Comparison of ENCODE assay signal across 1 cellular context in the genomic region with DNA sequence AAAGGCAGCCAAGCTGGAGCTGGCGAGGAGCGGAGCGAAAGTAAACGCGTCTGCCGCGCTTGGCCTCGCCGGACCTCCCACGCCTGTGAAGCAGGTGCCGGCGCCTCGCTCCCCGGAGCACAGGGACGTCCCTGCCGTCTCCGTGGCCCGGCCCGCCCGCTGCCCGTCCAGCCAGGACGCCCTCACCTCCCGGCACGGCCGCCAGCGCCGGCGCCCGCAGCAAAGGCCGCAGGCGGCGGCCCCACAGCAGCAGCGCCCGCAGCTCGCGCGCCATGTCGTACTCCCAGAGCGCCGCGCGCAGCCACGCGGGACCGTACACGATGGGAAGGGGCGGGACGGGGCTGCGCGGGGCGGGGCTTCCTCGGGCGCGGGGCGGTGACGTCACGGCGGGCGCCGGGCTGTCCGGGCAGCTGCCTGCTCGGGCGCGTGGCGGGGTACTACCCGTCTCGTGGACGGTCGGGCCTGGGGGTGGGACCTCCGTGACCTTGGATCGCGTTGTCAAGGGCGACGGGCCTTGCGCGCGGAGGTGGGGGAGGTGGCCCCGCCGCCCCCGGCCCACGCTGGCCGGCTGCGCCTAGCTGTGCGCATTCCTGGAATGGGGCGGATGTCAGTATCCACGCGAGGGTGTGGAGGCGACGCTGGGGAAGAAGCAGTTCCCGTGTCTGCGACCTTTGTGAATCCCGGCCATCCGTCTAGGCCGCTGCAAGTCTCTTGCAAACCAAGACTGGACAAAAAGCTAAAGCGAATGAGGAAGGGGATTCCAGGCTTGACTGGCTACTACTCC.
TF ChIP-seq lines count a peak whose summit lies in the region.

A gene (minus strand): TSS at position 290 of the 784 bp plus-strand sequence. CDS start 16 bp downstream, at position 274.

TF ChIP-seq in K562, 482 proteins besides CTCF, POLR2A, EP300 and RAD21 (continued from another document and continues in another):
- TF ChIP-seq, protein P1, sequence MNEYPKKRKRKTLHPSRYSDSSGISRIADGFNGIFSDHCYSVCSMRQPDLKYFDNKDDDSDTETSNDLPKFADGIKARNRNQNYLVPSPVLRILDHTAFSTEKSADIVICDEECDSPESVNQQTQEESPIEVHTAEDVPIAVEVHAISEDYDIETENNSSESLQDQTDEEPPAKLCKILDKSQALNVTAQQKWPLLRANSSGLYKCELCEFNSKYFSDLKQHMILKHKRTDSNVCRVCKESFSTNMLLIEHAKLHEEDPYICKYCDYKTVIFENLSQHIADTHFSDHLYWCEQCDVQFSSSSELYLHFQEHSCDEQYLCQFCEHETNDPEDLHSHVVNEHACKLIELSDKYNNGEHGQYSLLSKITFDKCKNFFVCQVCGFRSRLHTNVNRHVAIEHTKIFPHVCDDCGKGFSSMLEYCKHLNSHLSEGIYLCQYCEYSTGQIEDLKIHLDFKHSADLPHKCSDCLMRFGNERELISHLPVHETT (CRISPR knock-in tag; conservative IDR thresholded peaks at IDR 0.05 in 1 of 2, IDR thresholded peaks at IDR 0.05 in 1 of 2) = 0 out of 4 replicates have a peak, but pooled peaks of 1 of the 2 experiments have one; percentile 45
- TF ChIP-seq ETV1 (tag; conservative IDR thresholded peaks at IDR 0.05; ENCODE audit: low read depth) (no peak), CBFA2T2 (conservative IDR thresholded peaks at IDR 0.05) (no peak), L3MBTL2 (IDR thresholded peaks at IDR 0.05) (peak; percentile 91), IFI16 (CRISPR knock-in tag; IDR thresholded peaks at IDR 0.05) (no peak), KLF16 (IDR thresholded peaks at IDR 0.05) (no peak), FOXJ3 (CRISPR knock-in tag; IDR thresholded peaks at IDR 0.05) (no peak), ZNF124 (CRISPR knock-in tag; IDR thresholded peaks at IDR 0.05) (no peak), FOXK2 (conservative IDR thresholded peaks at IDR 0.05 in 1 of 2, IDR thresholded peaks at IDR 0.05 in 1 of 2; ENCODE audit: low read depth in 2 of 2) (no peak), KAT7 (CRISPR knock-in tag; IDR thresholded peaks at IDR 0.05; ENCODE audit: borderline replicate concordance) (no peak), HMG20A (CRISPR knock-in tag; conservative IDR thresholded peaks at IDR 0.05) (no peak), ZNF134 (CRISPR knock-in tag; conservative IDR thresholded peaks at IDR 0.05) (0 out of 2 replicates have a peak, but pooled peaks have one; percentile 35), FOXK1 (CRISPR knock-in tag; IDR thresholded peaks at IDR 0.05; ENCODE audit: borderline replicate concordance) (peak; percentile 20; the same call in 1 of the 2 replicates), SPI1 (IDR thresholded peaks at IDR 0.05; ENCODE audit: borderline replicate concordance, low read depth, low read length) (0 out of 2 replicates have a peak, but pooled peaks have one; percentile 26), PTBP1 (IDR thresholded peaks at IDR 0.05; ENCODE audit: low read depth, low read length) (no peak), ZFP1 (CRISPR knock-in tag; IDR thresholded peaks at IDR 0.05) (no peak), ZNF445 (CRISPR knock-in tag; IDR thresholded peaks at IDR 0.05; ENCODE audit: low read depth) (no peak), LARP7 (IDR thresholded peaks at IDR 0.05) (no peak), POLR2H (tag; IDR thresholded peaks at IDR 0.05; ENCODE audit: low read depth) (peak; percentile 87), TGIF2 (CRISPR knock-in tag; IDR thresholded peaks at IDR 0.05) (no peak), ZNF77 (CRISPR knock-in tag; IDR thresholded peaks at IDR 0.05) (no peak), TAF15 (IDR thresholded peaks at IDR 0.05; ENCODE audit: low read depth, low read length) (no peak), RBM15 (IDR thresholded peaks at IDR 0.05; ENCODE audit: insufficient read depth, low read length) (no peak), ZNF140 (CRISPR knock-in tag; IDR thresholded peaks at IDR 0.05) (no peak), SRSF7 (optimal IDR thresholded peaks at IDR 0.05; ENCODE audit: low read depth, low read length) (no peak), ZSCAN32 (CRISPR knock-in tag; IDR thresholded peaks at IDR 0.05) (no peak), NFE2 (IDR thresholded peaks at IDR 0.05; ENCODE audit: low read depth) (no peak), TCF3 (CRISPR knock-in tag; IDR thresholded peaks at IDR 0.05) (no peak), SMAD2 (IDR thresholded peaks at IDR 0.05; ENCODE audit: low read depth, low read length) (no peak), OTX1 (CRISPR knock-in tag; IDR thresholded peaks at IDR 0.05) (no peak), HDAC3 (IDR thresholded peaks at IDR 0.05; ENCODE audit: borderline replicate concordance, partially characterized antibody) (no peak), JUNB (CRISPR knock-in tag; conservative IDR thresholded peaks at IDR 0.05) (0 out of 2 replicates have a peak, but pooled peaks have one; percentile 1), POLR2AphosphoS5 (IDR thresholded peaks at IDR 0.05; ENCODE audit: control insufficient read depth, insufficient read depth, low read depth, low read length) (peak; percentile 71; the same call in 1 of the 2 replicates), RNF2 (IDR thresholded peaks at IDR 0.05) (0 out of 2 replicates have a peak, but pooled peaks have one; percentile 20)
- TF ChIP-seq, protein P2, sequence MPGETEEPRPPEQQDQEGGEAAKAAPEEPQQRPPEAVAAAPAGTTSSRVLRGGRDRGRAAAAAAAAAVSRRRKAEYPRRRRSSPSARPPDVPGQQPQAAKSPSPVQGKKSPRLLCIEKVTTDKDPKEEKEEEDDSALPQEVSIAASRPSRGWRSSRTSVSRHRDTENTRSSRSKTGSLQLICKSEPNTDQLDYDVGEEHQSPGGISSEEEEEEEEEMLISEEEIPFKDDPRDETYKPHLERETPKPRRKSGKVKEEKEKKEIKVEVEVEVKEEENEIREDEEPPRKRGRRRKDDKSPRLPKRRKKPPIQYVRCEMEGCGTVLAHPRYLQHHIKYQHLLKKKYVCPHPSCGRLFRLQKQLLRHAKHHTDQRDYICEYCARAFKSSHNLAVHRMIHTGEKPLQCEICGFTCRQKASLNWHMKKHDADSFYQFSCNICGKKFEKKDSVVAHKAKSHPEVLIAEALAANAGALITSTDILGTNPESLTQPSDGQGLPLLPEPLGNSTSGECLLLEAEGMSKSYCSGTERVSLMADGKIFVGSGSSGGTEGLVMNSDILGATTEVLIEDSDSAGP (CRISPR knock-in tag; IDR thresholded peaks at IDR 0.05) = no peak
- TF ChIP-seq, protein P3, sequence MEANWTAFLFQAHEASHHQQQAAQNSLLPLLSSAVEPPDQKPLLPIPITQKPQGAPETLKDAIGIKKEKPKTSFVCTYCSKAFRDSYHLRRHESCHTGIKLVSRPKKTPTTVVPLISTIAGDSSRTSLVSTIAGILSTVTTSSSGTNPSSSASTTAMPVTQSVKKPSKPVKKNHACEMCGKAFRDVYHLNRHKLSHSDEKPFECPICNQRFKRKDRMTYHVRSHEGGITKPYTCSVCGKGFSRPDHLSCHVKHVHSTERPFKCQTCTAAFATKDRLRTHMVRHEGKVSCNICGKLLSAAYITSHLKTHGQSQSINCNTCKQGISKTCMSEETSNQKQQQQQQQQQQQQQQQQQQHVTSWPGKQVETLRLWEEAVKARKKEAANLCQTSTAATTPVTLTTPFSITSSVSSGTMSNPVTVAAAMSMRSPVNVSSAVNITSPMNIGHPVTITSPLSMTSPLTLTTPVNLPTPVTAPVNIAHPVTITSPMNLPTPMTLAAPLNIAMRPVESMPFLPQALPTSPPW (CRISPR knock-in tag; IDR thresholded peaks at IDR 0.05) = no peak; the same call in 1 of the 2 replicates
- TF ChIP-seq, protein P4, sequence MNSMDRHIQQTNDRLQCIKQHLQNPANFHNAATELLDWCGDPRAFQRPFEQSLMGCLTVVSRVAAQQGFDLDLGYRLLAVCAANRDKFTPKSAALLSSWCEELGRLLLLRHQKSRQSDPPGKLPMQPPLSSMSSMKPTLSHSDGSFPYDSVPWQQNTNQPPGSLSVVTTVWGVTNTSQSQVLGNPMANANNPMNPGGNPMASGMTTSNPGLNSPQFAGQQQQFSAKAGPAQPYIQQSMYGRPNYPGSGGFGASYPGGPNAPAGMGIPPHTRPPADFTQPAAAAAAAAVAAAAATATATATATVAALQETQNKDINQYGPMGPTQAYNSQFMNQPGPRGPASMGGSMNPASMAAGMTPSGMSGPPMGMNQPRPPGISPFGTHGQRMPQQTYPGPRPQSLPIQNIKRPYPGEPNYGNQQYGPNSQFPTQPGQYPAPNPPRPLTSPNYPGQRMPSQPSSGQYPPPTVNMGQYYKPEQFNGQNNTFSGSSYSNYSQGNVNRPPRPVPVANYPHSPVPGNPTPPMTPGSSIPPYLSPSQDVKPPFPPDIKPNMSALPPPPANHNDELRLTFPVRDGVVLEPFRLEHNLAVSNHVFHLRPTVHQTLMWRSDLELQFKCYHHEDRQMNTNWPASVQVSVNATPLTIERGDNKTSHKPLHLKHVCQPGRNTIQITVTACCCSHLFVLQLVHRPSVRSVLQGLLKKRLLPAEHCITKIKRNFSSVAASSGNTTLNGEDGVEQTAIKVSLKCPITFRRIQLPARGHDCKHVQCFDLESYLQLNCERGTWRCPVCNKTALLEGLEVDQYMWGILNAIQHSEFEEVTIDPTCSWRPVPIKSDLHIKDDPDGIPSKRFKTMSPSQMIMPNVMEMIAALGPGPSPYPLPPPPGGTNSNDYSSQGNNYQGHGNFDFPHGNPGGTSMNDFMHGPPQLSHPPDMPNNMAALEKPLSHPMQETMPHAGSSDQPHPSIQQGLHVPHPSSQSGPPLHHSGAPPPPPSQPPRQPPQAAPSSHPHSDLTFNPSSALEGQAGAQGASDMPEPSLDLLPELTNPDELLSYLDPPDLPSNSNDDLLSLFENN (IDR thresholded peaks at IDR 0.05; ENCODE audit: low read depth in 2 of 2, low read length in 2 of 2) = no peak
- TF ChIP-seq, protein P5, sequence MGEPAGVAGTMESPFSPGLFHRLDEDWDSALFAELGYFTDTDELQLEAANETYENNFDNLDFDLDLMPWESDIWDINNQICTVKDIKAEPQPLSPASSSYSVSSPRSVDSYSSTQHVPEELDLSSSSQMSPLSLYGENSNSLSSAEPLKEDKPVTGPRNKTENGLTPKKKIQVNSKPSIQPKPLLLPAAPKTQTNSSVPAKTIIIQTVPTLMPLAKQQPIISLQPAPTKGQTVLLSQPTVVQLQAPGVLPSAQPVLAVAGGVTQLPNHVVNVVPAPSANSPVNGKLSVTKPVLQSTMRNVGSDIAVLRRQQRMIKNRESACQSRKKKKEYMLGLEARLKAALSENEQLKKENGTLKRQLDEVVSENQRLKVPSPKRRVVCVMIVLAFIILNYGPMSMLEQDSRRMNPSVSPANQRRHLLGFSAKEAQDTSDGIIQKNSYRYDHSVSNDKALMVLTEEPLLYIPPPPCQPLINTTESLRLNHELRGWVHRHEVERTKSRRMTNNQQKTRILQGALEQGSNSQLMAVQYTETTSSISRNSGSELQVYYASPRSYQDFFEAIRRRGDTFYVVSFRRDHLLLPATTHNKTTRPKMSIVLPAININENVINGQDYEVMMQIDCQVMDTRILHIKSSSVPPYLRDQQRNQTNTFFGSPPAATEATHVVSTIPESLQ (CRISPR knock-in tag; IDR thresholded peaks at IDR 0.05) = no peak; the same call in 1 of the 2 replicates
- TF ChIP-seq, protein P6, sequence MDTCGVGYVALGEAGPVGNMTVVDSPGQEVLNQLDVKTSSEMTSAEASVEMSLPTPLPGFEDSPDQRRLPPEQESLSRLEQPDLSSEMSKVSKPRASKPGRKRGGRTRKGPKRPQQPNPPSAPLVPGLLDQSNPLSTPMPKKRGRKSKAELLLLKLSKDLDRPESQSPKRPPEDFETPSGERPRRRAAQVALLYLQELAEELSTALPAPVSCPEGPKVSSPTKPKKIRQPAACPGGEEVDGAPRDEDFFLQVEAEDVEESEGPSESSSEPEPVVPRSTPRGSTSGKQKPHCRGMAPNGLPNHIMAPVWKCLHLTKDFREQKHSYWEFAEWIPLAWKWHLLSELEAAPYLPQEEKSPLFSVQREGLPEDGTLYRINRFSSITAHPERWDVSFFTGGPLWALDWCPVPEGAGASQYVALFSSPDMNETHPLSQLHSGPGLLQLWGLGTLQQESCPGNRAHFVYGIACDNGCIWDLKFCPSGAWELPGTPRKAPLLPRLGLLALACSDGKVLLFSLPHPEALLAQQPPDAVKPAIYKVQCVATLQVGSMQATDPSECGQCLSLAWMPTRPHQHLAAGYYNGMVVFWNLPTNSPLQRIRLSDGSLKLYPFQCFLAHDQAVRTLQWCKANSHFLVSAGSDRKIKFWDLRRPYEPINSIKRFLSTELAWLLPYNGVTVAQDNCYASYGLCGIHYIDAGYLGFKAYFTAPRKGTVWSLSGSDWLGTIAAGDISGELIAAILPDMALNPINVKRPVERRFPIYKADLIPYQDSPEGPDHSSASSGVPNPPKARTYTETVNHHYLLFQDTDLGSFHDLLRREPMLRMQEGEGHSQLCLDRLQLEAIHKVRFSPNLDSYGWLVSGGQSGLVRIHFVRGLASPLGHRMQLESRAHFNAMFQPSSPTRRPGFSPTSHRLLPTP (IDR thresholded peaks at IDR 0.05; ENCODE audit: borderline replicate concordance, extremely low read depth, insufficient read length) = no peak
- TF ChIP-seq, protein P7, sequence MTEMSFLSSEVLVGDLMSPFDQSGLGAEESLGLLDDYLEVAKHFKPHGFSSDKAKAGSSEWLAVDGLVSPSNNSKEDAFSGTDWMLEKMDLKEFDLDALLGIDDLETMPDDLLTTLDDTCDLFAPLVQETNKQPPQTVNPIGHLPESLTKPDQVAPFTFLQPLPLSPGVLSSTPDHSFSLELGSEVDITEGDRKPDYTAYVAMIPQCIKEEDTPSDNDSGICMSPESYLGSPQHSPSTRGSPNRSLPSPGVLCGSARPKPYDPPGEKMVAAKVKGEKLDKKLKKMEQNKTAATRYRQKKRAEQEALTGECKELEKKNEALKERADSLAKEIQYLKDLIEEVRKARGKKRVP (CRISPR knock-in tag; IDR thresholded peaks at IDR 0.05) = no peak
- TF ChIP-seq, protein P8, sequence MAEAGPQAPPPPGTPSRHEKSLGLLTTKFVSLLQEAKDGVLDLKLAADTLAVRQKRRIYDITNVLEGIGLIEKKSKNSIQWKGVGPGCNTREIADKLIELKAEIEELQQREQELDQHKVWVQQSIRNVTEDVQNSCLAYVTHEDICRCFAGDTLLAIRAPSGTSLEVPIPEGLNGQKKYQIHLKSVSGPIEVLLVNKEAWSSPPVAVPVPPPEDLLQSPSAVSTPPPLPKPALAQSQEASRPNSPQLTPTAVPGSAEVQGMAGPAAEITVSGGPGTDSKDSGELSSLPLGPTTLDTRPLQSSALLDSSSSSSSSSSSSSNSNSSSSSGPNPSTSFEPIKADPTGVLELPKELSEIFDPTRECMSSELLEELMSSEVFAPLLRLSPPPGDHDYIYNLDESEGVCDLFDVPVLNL (CRISPR knock-in tag; IDR thresholded peaks at IDR 0.05; ENCODE audit: low read depth) = peak; percentile 75
- TF ChIP-seq, protein P9, sequence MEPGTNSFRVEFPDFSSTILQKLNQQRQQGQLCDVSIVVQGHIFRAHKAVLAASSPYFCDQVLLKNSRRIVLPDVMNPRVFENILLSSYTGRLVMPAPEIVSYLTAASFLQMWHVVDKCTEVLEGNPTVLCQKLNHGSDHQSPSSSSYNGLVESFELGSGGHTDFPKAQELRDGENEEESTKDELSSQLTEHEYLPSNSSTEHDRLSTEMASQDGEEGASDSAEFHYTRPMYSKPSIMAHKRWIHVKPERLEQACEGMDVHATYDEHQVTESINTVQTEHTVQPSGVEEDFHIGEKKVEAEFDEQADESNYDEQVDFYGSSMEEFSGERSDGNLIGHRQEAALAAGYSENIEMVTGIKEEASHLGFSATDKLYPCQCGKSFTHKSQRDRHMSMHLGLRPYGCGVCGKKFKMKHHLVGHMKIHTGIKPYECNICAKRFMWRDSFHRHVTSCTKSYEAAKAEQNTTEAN (CRISPR knock-in tag; IDR thresholded peaks at IDR 0.05) = no peak
- TF ChIP-seq, protein P10, sequence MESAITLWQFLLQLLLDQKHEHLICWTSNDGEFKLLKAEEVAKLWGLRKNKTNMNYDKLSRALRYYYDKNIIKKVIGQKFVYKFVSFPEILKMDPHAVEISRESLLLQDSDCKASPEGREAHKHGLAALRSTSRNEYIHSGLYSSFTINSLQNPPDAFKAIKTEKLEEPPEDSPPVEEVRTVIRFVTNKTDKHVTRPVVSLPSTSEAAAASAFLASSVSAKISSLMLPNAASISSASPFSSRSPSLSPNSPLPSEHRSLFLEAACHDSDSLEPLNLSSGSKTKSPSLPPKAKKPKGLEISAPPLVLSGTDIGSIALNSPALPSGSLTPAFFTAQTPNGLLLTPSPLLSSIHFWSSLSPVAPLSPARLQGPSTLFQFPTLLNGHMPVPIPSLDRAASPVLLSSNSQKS (CRISPR knock-in tag; IDR thresholded peaks at IDR 0.05) = no peak
